Comparison of ENCODE assay signal across 12 cellular contexts in genomic region chr22:45211848-45212247, GRCh38. TPM values are rescaled to one million over a fixed set of nuclear protein-coding genes. Genes with fewer than 3 reads are reported as not detected.
DNase-seq lines count a peak whose midpoint lies in the region; ATAC-seq, FAIRE-seq and TF ChIP-seq lines count a peak whose summit lies in the region.
"Had no signal": no experiment of that assay in that cellular context is flagged by ENCODE, and none has a peak within 500 bp of the region (broad histone marks: within the 10 kb centered on the region; RNA-seq: fewer than 3 reads in every experiment).

No MANE protein-coding gene starts in this region.

- H4K5ac ChIP-seq in H9 (ENCODE audit: insufficient read length, low read depth, low read length) = no peak overlapping the region

- H3K27ac ChIP-seq in H9 (ENCODE audit: insufficient read length, low read depth, low read length) (no peak overlapping the region), brain microvascular endothelial cell (peak overlapping the region; percentile 86), iPS-20b (ENCODE audit: low read length) (no peak overlapping the region), stomach (peak overlapping the region in 4 of 5 donors; percentile 66 to 76 (median 75)), small intestine (ENCODE audit: low read depth in 1 of 2, low read length in 1 of 2) (peak overlapping the region in 1 of 2 donors; percentile 12)

- TF ChIP-seq CTCF in H9 (conservative IDR thresholded peaks at IDR 0.05) (no peak), brain microvascular endothelial cell (IDR thresholded peaks at IDR 0.05; ENCODE audit: low read depth, low read length, missing control alignments) (peak; percentile 17), stomach (IDR thresholded peaks at IDR 0.05) (no peak)

- no CpG with 5 or more reads among the region's 18 CpGs for WGBS in H9 (ENCODE audit: extremely low coverage, insufficient read length, low lambda C conversion rate)
- 53 to 90% (median 87%) methylated on average over 9 to 18 of the region's 18 CpGs for WGBS in stomach, 5 donors
- WGBS in small intestine, 3 donors = 83 to 96% (median 93%) methylated on average over 15 to 18 of the region's 18 CpGs

- no peak overlapping the region for H3K18ac ChIP-seq in H9 (ENCODE audit: insufficient read length, low read depth, low read length)

- no peaks in the 10 kb centered on the region for H3K23me2 ChIP-seq in H9 (ENCODE audit: insufficient read length, low read depth, low read length, poor library complexity, severe bottlenecking)

- H3K9me3 ChIP-seq in H9 (ENCODE audit: control insufficient read depth, low read depth, low read length) (no peaks in the 10 kb centered on the region), iPS-20b (ENCODE audit: insufficient read depth, low read depth, low read length) (no peaks in the 10 kb centered on the region), stomach (no peaks in the 10 kb centered on the region), small intestine (ENCODE audit: control insufficient read depth, low read depth) (no peaks in the 10 kb centered on the region)

- peak overlapping the region in 1 of 3 experiments; percentile 46; a peak in 3 of 7 replicates for H3K27ac Mint-ChIP-seq in H9
- H3K27ac Mint-ChIP-seq: activated CD8-positive, alpha-beta memory T cell treated with anti-CD3 and anti-CD28 coated beads, Interleukin-2, amount 10 ng/mL, durations not matched to agents 7 days and 5 days; progenitor cell of endocrine pancreas had no signal

- no peaks in the 10 kb centered on the region; the same call in none of the 2 replicates for H3K27me3 Mint-ChIP-seq in H9 (ENCODE audit: low read depth)
- H3K27me3 Mint-ChIP-seq: activated CD8-positive, alpha-beta memory T cell treated with anti-CD3 and anti-CD28 coated beads, Interleukin-2, amount 10 ng/mL, durations not matched to agents 7 days and 5 days had no signal

- no peaks in the 10 kb centered on the region for H3K27me3 ChIP-seq in H9 (ENCODE audit: insufficient read depth, low read length)
- H3K27me3 ChIP-seq in brain microvascular endothelial cell (replicated peaks) = no peaks in the 10 kb centered on the region
- H3K27me3 ChIP-seq in iPS-20b (ENCODE audit: insufficient read depth, low read length) = no peaks in the 10 kb centered on the region
- H3K27me3 ChIP-seq in stomach = no peaks in the 10 kb centered on the region
- no peaks in the 10 kb centered on the region for H3K27me3 ChIP-seq in small intestine (ENCODE audit: control insufficient read depth in 2 of 2, insufficient read depth in 2 of 2, low read length in 2 of 2)

- H3K23ac ChIP-seq in H9 (ENCODE audit: insufficient read length, low read depth, low read length) = no peak overlapping the region

- in situ Hi-C loops in brain microvascular endothelial cell (cut with HindIII; ENCODE audit: low pct_ligation_motif_present, low sequenced_read_pairs) = no loop called here

- H3K4me3 ChIP-seq in brain microvascular endothelial cell (ENCODE audit: low read depth, low read length) = peak overlapping the region; percentile 41
- H3K4me3 ChIP-seq in iPS-20b (ENCODE audit: low read length) = no peak overlapping the region
- H3K4me3 ChIP-seq in stomach = peak overlapping the region; percentile 29 to 42 (median 35)
- H3K4me3 ChIP-seq in small intestine (ENCODE audit: low read depth in 1 of 2, low read length in 2 of 2) = no peak overlapping the region

- no peak overlapping the region for H2BK12ac ChIP-seq in H9 (ENCODE audit: insufficient read length, low read depth, low read length)

- no peak for DNase-seq in H9
- no peak for DNase-seq in brain microvascular endothelial cell
- DNase-seq in stomach = no peak
- no peak for DNase-seq in small intestine
- no peak for DNase-seq in iPS-NIHi7 (ENCODE audit: extremely low spot score)
- DNase-seq: activated CD8-positive, alpha-beta memory T cell treated with anti-CD3 and anti-CD28 coated beads, Interleukin-2, amount 10 ng/mL, durations not matched to agents 7 days and 5 days; DMS53 had no signal

- no peak overlapping the region for H3K4me2 ChIP-seq in H9 (ENCODE audit: insufficient read depth, insufficient read length, low read length)

- H2BK120ac ChIP-seq in H9 (ENCODE audit: low read depth, low read length, poor library complexity, severe bottlenecking) = no peak overlapping the region

- no peaks in the 10 kb centered on the region; the same call in 1 of the 2 replicates for H3K79me2 ChIP-seq in H9 (ENCODE audit: insufficient read depth, low read length)

- H2BK20ac ChIP-seq in H9 (ENCODE audit: low read depth, low read length, poor library complexity, severe bottlenecking) = no peak overlapping the region

- H3K79me1 ChIP-seq in H9 (ENCODE audit: insufficient read depth, low read depth, low read length, poor library complexity, severe bottlenecking) = no peaks in the 10 kb centered on the region

- H3K9ac ChIP-seq in H9 (ENCODE audit: extremely low read depth, insufficient read length, low read length) = no peak overlapping the region
- H3K9ac ChIP-seq in iPS-20b (ENCODE audit: low read depth, low read length) = peak overlapping the region; percentile 45; the same call in 1 of the 2 replicates

- H2BK5ac ChIP-seq in H9 (ENCODE audit: insufficient read length, low read length) = no peak overlapping the region

- no peaks in the 10 kb centered on the region for H4K20me1 ChIP-seq in H9 (ENCODE audit: control insufficient read depth, insufficient read depth, insufficient read length)

- H3K56ac ChIP-seq in H9 (ENCODE audit: insufficient read length, low read depth, low read length) = no peak overlapping the region

- intact Hi-C loops in stomach (cut with DNase I; ENCODE audit: low total_unique reads) = no loop called here

- no peak overlapping the region for H4K8ac ChIP-seq in H9 (replicated peaks; ENCODE audit: insufficient read length, low read depth, low read length)

- H3K4me3 Mint-ChIP-seq in H9 = no peak overlapping the region
- H3K4me3 Mint-ChIP-seq: activated CD8-positive, alpha-beta memory T cell treated with anti-CD3 and anti-CD28 coated beads, Interleukin-2, amount 10 ng/mL, durations not matched to agents 7 days and 5 days had no signal

- FAIRE-seq in small intestine (lab: Jason Lieb, UNC) = no peak

- ATAC-seq in GM21737 (IDR thresholded peaks at IDR 0.05; ENCODE audit: unreplicated experiment) (no peak), GM19395 (IDR thresholded peaks at IDR 0.05; ENCODE audit: unreplicated experiment) (no peak)
- ATAC-seq: activated CD8-positive, alpha-beta memory T cell treated with anti-CD3 and anti-CD28 coated beads, Interleukin-2, amount 10 ng/mL, durations not matched to agents 7 days and 5 days; HCT116 had no signal

- H2AFZ ChIP-seq in H9 (ENCODE audit: low read length) = no peak overlapping the region

- H2AK5ac ChIP-seq in H9 (ENCODE audit: insufficient read length, low read length) = no peak overlapping the region

- H3K4me1 Mint-ChIP-seq in H9 = peaks cover 21 to 48% of the 10 kb centered on the region in 2 experiments

- peaks cover 0 to 15% (median 3%) of the 10 kb centered on the region in 3 experiments; a peak in 6 of 7 replicates for H3K36me3 Mint-ChIP-seq in H9 (ENCODE audit: insufficient read depth in 1 of 3, low read depth in 3 of 3)
- H3K36me3 Mint-ChIP-seq: activated CD8-positive, alpha-beta memory T cell treated with anti-CD3 and anti-CD28 coated beads, Interleukin-2, amount 10 ng/mL, durations not matched to agents 7 days and 5 days had no signal

- H3K14ac ChIP-seq in H9 (ENCODE audit: insufficient read depth, low read length) = peak overlapping the region; percentile 28; the same call in 1 of the 2 replicates

- no peaks in the 10 kb centered on the region for H3K9me3 Mint-ChIP-seq in H9

- H3K36me3 ChIP-seq in brain microvascular endothelial cell (replicated peaks) = no peaks in the 10 kb centered on the region
- no peaks in the 10 kb centered on the region for H3K36me3 ChIP-seq in iPS-20b (ENCODE audit: insufficient read depth, low read depth, low read length)
- peaks cover 0 to 34% (median 17%) of the 10 kb centered on the region in 4 donors for H3K36me3 ChIP-seq in stomach
- no peaks in the 10 kb centered on the region for H3K36me3 ChIP-seq in small intestine (ENCODE audit: control insufficient read depth in 2 of 2, insufficient read depth in 2 of 2, low read length in 2 of 2)

- no peak for TF ChIP-seq POLR2A in stomach (IDR thresholded peaks at IDR 0.05)

- H3K4me1 ChIP-seq in H9 (ENCODE audit: insufficient read depth, low read length) = 0 out of 2 replicates have a peak, but pooled peaks cover 2% of the 10 kb centered on the region
- H3K4me1 ChIP-seq in iPS-20b (ENCODE audit: insufficient read depth, low read length) = peaks cover 15% of the 10 kb centered on the region
- peaks cover 34 to 72% (median 56%) of the 10 kb centered on the region in 4 donors for H3K4me1 ChIP-seq in stomach
- peaks cover 0 to 4% of the 10 kb centered on the region in 2 donors for H3K4me1 ChIP-seq in small intestine (ENCODE audit: control insufficient read depth in 2 of 2, insufficient read depth in 1 of 2, low read depth in 1 of 2, low read length in 1 of 2)

- H3T11ph ChIP-seq in H9 (ENCODE audit: low read length) = no peak overlapping the region

- no peak overlapping the region for H4K91ac ChIP-seq in H9 (ENCODE audit: insufficient read length, low read depth, low read length)

- no peak overlapping the region for H3K4ac ChIP-seq in H9 (ENCODE audit: low read depth, low read length)

- no peak overlapping the region for H2BK15ac ChIP-seq in H9 (ENCODE audit: low read depth, low read length)

- no peak for TF ChIP-seq EP300 in stomach (IDR thresholded peaks at IDR 0.05)

RNA-seq across cellular contexts. Expression of gene KIAA0930, which starts 28.8 kb away (rescaled TPM):
- 45.3 and 46.2 TPM in 2 replicates for total RNA-seq in H9 (2021)
- 10 to 100 TPM in 4 of 5 donors, 1 to 10 TPM in 1; 7.1 to 42.3 (median 11.3) TPM for total RNA-seq in stomach
- polyA plus RNA-seq in stomach = 10 to 100 TPM; 21.7 to 26.6 (median 25.2) TPM
- polyA plus RNA-seq in small intestine = 10 to 100 TPM; 23.0 to 29.0 (median 28.9) TPM

RNA-seq across cellular contexts. Expression of gene NUP50, which starts 48.1 kb away (rescaled TPM):
- 125 and 134 TPM in 2 replicates for total RNA-seq in H9 (2021)
- 100 to 1,000 TPM in 4 of 5 donors, 10 to 100 TPM in 1; 69.9 to 443 (median 162) TPM for total RNA-seq in stomach
- polyA plus RNA-seq in stomach = 10 to 100 TPM; 14.6 to 30.4 (median 15.6) TPM
- 10 to 100 TPM; 15.7 to 19.5 (median 18.8) TPM for polyA plus RNA-seq in small intestine

Comparison
In these comparisons a context has a peak if more than half of its experiments do, and no peak if none do; other contexts are left out.
1. H3K27ac ChIP-seq: peak in brain microvascular endothelial cell (single experiment) and stomach (4 of 5); none in H9 (single experiment) and iPS-20b (single experiment).
2. H3K4me3 ChIP-seq: peak in brain microvascular endothelial cell (single experiment) and stomach (4 of 4); none in iPS-20b (single experiment) and small intestine (0 of 2).